Comparison of ENCODE assay signal across 14 cellular contexts in genomic region chr13:101915755-101916107, GRCh38.
DNase-seq lines count a peak whose midpoint lies in the region; ATAC-seq and TF ChIP-seq lines count a peak whose summit lies in the region.
"Had no signal": no experiment of that assay in that cellular context is flagged by ENCODE, and none has a peak within 500 bp of the region (broad histone marks: within the 10 kb centered on the region; RNA-seq: fewer than 3 reads in every experiment).

No MANE protein-coding gene starts in this region.

- H3K4me3 ChIP-seq in lower lobe of right lung (no peak overlapping the region), adrenal gland (no peak overlapping the region)

- 5 to 12% (median 9%) methylated on average over 9 to 13 of the region's 13 CpGs for WGBS in adrenal gland, 4 donors

- peaks cover 45% of the 10 kb centered on the region for H3K27me3 ChIP-seq in lower lobe of right lung (ENCODE audit: low read depth)
- peaks cover 31% of the 10 kb centered on the region for H3K27me3 ChIP-seq in adrenal gland

- H3K36me3 ChIP-seq in lower lobe of right lung (no peaks in the 10 kb centered on the region), adrenal gland (replicated peaks in 1 of 2) (no peaks in the 10 kb centered on the region)

- DNase-seq in COLO668 (lab: John Stamatoyannopoulos, UW; ENCODE audit: unreplicated experiment) (peak; percentile 79), NCI-H1105 (lab: John Stamatoyannopoulos, UW) (peak; percentile 21), lower lobe of right lung (no peak), endothelial cell (ENCODE audit: low spot score) (no peak), HuH-7.5 (ENCODE audit: low spot score) (no peak), adrenal gland (no peak), T-helper 9 cell (no peak)
- DNase-seq: activated T-cell treated with anti-CD3 and anti-CD28 coated beads, Interleukin-2, amount 50 U/mL, for 24 hours; hippocampal formation had no signal

- H3K9me3 ChIP-seq in lower lobe of right lung = no peaks in the 10 kb centered on the region
- H3K9me3 ChIP-seq in adrenal gland (replicated peaks in 1 of 3) = no peaks in the 10 kb centered on the region

- no peak for TF ChIP-seq POLR2A in adrenal gland (IDR thresholded peaks at IDR 0.05)

- peak overlapping the region in 3 of 5 experiments; percentile 1 to 69 (median 68) for H3K27ac Mint-ChIP-seq in brain
- H3K27ac Mint-ChIP-seq in endothelial cell (ENCODE audit: unreplicated experiment) = no peak overlapping the region
- H3K27ac Mint-ChIP-seq: activated T-cell treated with anti-CD3 and anti-CD28 coated beads, Interleukin-2, amount 50 U/mL, for 24 hours had no signal

- peak; percentile 19 to 32 for ATAC-seq in lower lobe of right lung

- peak overlapping the region; percentile 65 to 91 (median 75) for H3K4me3 Mint-ChIP-seq in brain
- no peak overlapping the region for H3K4me3 Mint-ChIP-seq in endothelial cell (ENCODE audit: unreplicated experiment)
- H3K4me3 Mint-ChIP-seq: activated T-cell treated with anti-CD3 and anti-CD28 coated beads, Interleukin-2, amount 50 U/mL, for 24 hours had no signal

- no peak overlapping the region for H3K27ac ChIP-seq in lower lobe of right lung
- no peak overlapping the region for H3K27ac ChIP-seq in adrenal gland
- H3K27ac ChIP-seq: C4-2B, KMS-11, RWPE1, VCaP had no signal

- peaks cover 4% of the 10 kb centered on the region for H3K4me1 ChIP-seq in lower lobe of right lung
- peaks cover 0 to 6% of the 10 kb centered on the region in 2 donors for H3K4me1 ChIP-seq in adrenal gland (replicated peaks in 1 of 2)

- H3K9me3 Mint-ChIP-seq in brain (no peaks in the 10 kb centered on the region), endothelial cell (ENCODE audit: unreplicated experiment) (no peaks in the 10 kb centered on the region)
- H3K9me3 Mint-ChIP-seq: activated T-cell treated with anti-CD3 and anti-CD28 coated beads, Interleukin-2, amount 50 U/mL, for 24 hours had no signal

- H3K27me3 Mint-ChIP-seq in brain = peaks cover 79% of the 10 kb centered on the region
- peaks cover 20% of the 10 kb centered on the region for H3K27me3 Mint-ChIP-seq in endothelial cell (ENCODE audit: unreplicated experiment)

- TF ChIP-seq CTCF in brain (conservative IDR thresholded peaks at IDR 0.05) (no peak), lower lobe of right lung (IDR thresholded peaks at IDR 0.05) (no peak), endothelial cell (IDR thresholded peaks at IDR 0.05; ENCODE audit: unreplicated experiment) (no peak), adrenal gland (IDR thresholded peaks at IDR 0.05) (no peak)

- H3K36me3 Mint-ChIP-seq in brain (no peaks in the 10 kb centered on the region), endothelial cell (ENCODE audit: low read depth, unreplicated experiment) (no peaks in the 10 kb centered on the region)

- peaks cover 38% of the 10 kb centered on the region for H3K4me1 Mint-ChIP-seq in brain
- peaks cover 6% of the 10 kb centered on the region for H3K4me1 Mint-ChIP-seq in endothelial cell (ENCODE audit: unreplicated experiment)

- intact Hi-C loops in lower lobe of right lung (cut with DNase I) = no loop called here
- intact Hi-C loops in adrenal gland (cut with DNase I) = no loop called here

Comparison
In these comparisons a context has a peak if more than half of its experiments do, and no peak if none do; other contexts are left out.
1. DNase-seq: peak in COLO668 (single experiment) and NCI-H1105 (single experiment); none in lower lobe of right lung (single experiment), endothelial cell (single experiment), HuH-7.5 (single experiment), adrenal gland (0 of 7) and T-helper 9 cell (single experiment).